ENCODE assay signal across 9 cellular contexts in the genomic region with DNA sequence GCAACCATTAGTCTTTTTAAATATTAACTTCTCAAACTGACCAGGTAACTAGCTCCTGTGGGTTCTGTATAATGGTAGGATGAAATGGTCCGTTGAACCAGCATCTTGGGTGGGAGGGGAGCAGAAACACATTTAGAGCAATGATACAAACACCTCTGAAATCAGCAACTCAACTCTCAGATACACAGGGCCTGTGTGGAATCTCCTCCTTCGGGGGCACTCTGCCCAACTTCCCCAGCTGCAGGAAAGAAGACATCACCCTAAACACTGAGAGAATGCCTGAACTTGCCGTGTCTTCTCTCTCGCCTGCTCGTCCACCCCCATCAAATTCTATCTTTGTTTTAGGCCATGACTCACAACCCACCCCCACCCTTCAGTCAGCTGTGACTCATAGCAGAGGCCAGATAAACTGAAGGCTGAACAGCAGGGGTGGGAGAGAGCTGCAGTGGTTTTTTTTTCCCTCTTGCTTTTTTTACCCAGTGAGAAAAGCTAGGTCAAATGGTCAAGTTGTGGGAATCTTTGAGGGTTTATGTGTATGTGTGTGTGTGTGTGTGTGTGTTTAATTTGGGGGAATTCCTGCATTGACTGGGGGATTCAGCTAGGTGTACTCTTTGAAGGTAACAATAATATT.
DNase-seq lines count a peak whose midpoint lies in the region; ATAC-seq and TF ChIP-seq lines count a peak whose summit lies in the region.
"Had no signal": no experiment of that assay in that cellular context is flagged by ENCODE, and none has a peak within 500 bp of the region (broad histone marks: within the 10 kb centered on the region; RNA-seq: fewer than 3 reads in every experiment).

No MANE protein-coding gene starts in this region.

- peak; percentile 68 for ATAC-seq in HG02798 (IDR thresholded peaks at IDR 0.05; ENCODE audit: poor library complexity, unreplicated experiment)

- no peak for TF ChIP-seq CTCF in GM10266 (IDR thresholded peaks at IDR 0.05; ENCODE audit: control insufficient read depth, insufficient read depth, low read depth, missing control alignments)
- TF ChIP-seq CTCF in epithelial cell of esophagus (IDR thresholded peaks at IDR 0.05; ENCODE audit: insufficient read depth, low read depth, low read length, missing control alignments), result peak; percentile 34

- no peak overlapping the region for H3K4me3 ChIP-seq in epithelial cell of esophagus (ENCODE audit: low read length)
- H3K4me3 ChIP-seq: right lobe of liver had no signal

- DNase-seq in GM10266 (ENCODE audit: extremely low spot score), result peak; percentile 69
- DNase-seq in NOMO-1 treated with dmso at 0.1 percent for 144 hours (lab: John Stamatoyannopoulos, UW; ENCODE audit: unreplicated experiment), result peak; percentile 43
- peak; percentile 96 for DNase-seq in epithelial cell of esophagus (ENCODE audit: low read depth)
- DNase-seq in myocyte (ENCODE audit: low read depth), result peak; percentile 95
- no peak for DNase-seq in NCI-H128 (lab: John Stamatoyannopoulos, UW; ENCODE audit: unreplicated experiment)
- no peak for DNase-seq in cerebellar nuclear complex (lab: John Stamatoyannopoulos, UW)
- no peak for DNase-seq in stimulated activated CD4-positive, alpha-beta T cell treated with anti-CD3 and anti-CD28 coated beads, Interleukin-4, amount 100 ng/mL, for 4 hours
- DNase-seq: right lobe of liver had no signal

Comparison
In these comparisons a context has a peak if more than half of its experiments do, and no peak if none do; other contexts are left out.
1. DNase-seq: peak in GM10266 (single experiment), NOMO-1 treated with dmso at 0.1 percent for 144 hours (single experiment), epithelial cell of esophagus (single experiment) and myocyte (single experiment); none in NCI-H128 (single experiment), cerebellar nuclear complex (0 of 2) and stimulated activated CD4-positive, alpha-beta T cell treated with anti-CD3 and anti-CD28 coated beads, Interleukin-4, amount 100 ng/mL, for 4 hours (0 of 2).